20 cellular contexts compared by ENCODE assay signal in genomic region chr19:51293571-51294210, GRCh38. TPM values are rescaled to one million over a fixed set of nuclear protein-coding genes. Genes with fewer than 3 reads are reported as not detected.
DNase-seq lines count a peak whose midpoint lies in the region; ATAC-seq and TF ChIP-seq lines count a peak whose summit lies in the region.
"Had no signal": no experiment of that assay in that cellular context is flagged by ENCODE, and none has a peak within 500 bp of the region (broad histone marks: within the 10 kb centered on the region; RNA-seq: fewer than 3 reads in every experiment).

No MANE protein-coding gene starts in this region.

- H3K4me1 Mint-ChIP-seq in WTC11, result peaks cover 54% of the 10 kb centered on the region
- H3K4me1 Mint-ChIP-seq: B cell had no signal

- ATAC-seq in WTC11, result peak; percentile 13
- ATAC-seq in HG03521 (IDR thresholded peaks at IDR 0.05; ENCODE audit: unreplicated experiment), result no peak

- DNase-seq in ELF-1 (ENCODE audit: low read depth, low spot score) (peak; percentile 29), WTC11 (ENCODE audit: low spot score) (no peak), mesenteric fat pad (ENCODE audit: low spot score) (peak; percentile 82), LoVo (ENCODE audit: low spot score) (no peak), esophagus muscularis mucosa (ENCODE audit: extremely low spot score) (no peak), NCI-H526 treated with DMSO at 0.1 percent for 48 hours (lab: John Stamatoyannopoulos, UW) (no peak)
- DNase-seq: CD4-positive, alpha-beta T cell; DMS153; EL; HCEC 1CT; KG1; NCI-H187 treated with DMSO at 0.1 percent for 48 hours; NCI-H345; NCI-H524 treated with DMSO at 0.1 percent for 48 hours; PC-9 had no signal

- peaks cover 10% of the 10 kb centered on the region; the same call in 1 of the 2 replicates for H3K9me3 Mint-ChIP-seq in WTC11
- H3K9me3 Mint-ChIP-seq: CD4-positive, alpha-beta T cell had no signal

- no peak for TF ChIP-seq POLR2A in esophagus muscularis mucosa (IDR thresholded peaks at IDR 0.05; ENCODE audit: low read depth)

- POLR2A ChIA-PET in WTC11 (lab: Charles Lee), result interaction anchor here (0.7 kb wide), 1 partner anchor 74 kb away, joined by 3 read pairs; no protein-coding TSS in a partner anchor

- peaks cover 0 to 69% (median 5%) of the 10 kb centered on the region in 4 donors for H3K27me3 ChIP-seq in esophagus muscularis mucosa

- H3K27ac Mint-ChIP-seq in WTC11, result no peak overlapping the region; the same call in 1 of the 2 replicates
- H3K27ac Mint-ChIP-seq: B cell; CD4-positive, alpha-beta T cell had no signal

- H3K4me3 ChIP-seq in iPS-11a (ENCODE audit: low read depth, low read length) (peak overlapping the region; percentile 25), esophagus muscularis mucosa (no peak overlapping the region)
- H3K4me3 ChIP-seq: PC-9 had no signal

- 64% methylated on average over 7 of the region's 14 CpGs for WGBS in esophagus muscularis mucosa

- H3K4me1 ChIP-seq in esophagus muscularis mucosa, result no peaks in the 10 kb centered on the region

- TF ChIP-seq CTCF in WTC11 (IDR thresholded peaks at IDR 0.05) (no peak), esophagus muscularis mucosa (IDR thresholded peaks at IDR 0.05) (no peak)

- CTCF ChIA-PET in WTC11 (lab: Charles Lee), result interaction anchor here (0.9 to 3.9 kb wide), 7 partner anchors 12 to 367 kb away, joined by 3 to 16 read pairs (median 4); no protein-coding TSS in a partner anchor

- peaks cover 0 to 12% (median 5%) of the 10 kb centered on the region in 4 donors for H3K9me3 ChIP-seq in esophagus muscularis mucosa

- no peaks in the 10 kb centered on the region for H3K36me3 Mint-ChIP-seq in WTC11

- H3K27me3 Mint-ChIP-seq in WTC11 (ENCODE audit: low read depth), result peaks cover 5% of the 10 kb centered on the region; the same call in 1 of the 2 replicates

- H3K27ac ChIP-seq in esophagus muscularis mucosa (replicated peaks in 1 of 4), result no peak overlapping the region
- H3K27ac ChIP-seq: PC-9, RWPE1 had no signal

- intact Hi-C loops in esophagus muscularis mucosa (cut with DNase I), result no loop called here

- peak overlapping the region; percentile 24; the same call in 1 of the 2 replicates for H3K4me3 Mint-ChIP-seq in WTC11
- H3K4me3 Mint-ChIP-seq: B cell; CD4-positive, alpha-beta T cell had no signal

- no peak for TF ChIP-seq EP300 in esophagus muscularis mucosa (IDR thresholded peaks at IDR 0.05)

- H3K36me3 ChIP-seq in esophagus muscularis mucosa, result no peaks in the 10 kb centered on the region

TF ChIP-seq in WTC11, 78 proteins besides CTCF, POLR2A, EP300 and RAD21:
- no peak for TF ChIP-seq RORB (CRISPR knock-in tag; IDR thresholded peaks at IDR 0.05)
- TF ChIP-seq ZNF425 (CRISPR knock-in tag; conservative IDR thresholded peaks at IDR 0.05), result no peak
- no peak for TF ChIP-seq TEAD1 (CRISPR knock-in tag; IDR thresholded peaks at IDR 0.05)
- no peak for TF ChIP-seq NR2C2 (CRISPR knock-in tag; IDR thresholded peaks at IDR 0.05)
TF ChIP-seq in WTC11: peak in this region for 0.

RNA-seq across cellular contexts. Expression of gene IGLON5, which starts 17.8 kb away (rescaled TPM):
- total RNA-seq in WTC11 (2021) (41.2 to 64.1 TPM (median 60.2 TPM) in 3 replicates), mesenteric fat pad (3.7 TPM), esophagus muscularis mucosa (under 1 TPM in 1 of 4 donors, not detected in 3; 0.17 TPM)
- total RNA-seq: A172; B cell; CD4-positive, alpha-beta T cell; PC-9 had no signal

RNA-seq across cellular contexts. Expression of gene SIGLECL1, which starts 42.8 kb away (rescaled TPM):
- total RNA-seq in WTC11 (2021), result not detected in 3 replicates
- not detected for total RNA-seq in mesenteric fat pad
- total RNA-seq in esophagus muscularis mucosa, result not detected
- total RNA-seq: A172; B cell; CD4-positive, alpha-beta T cell; PC-9 had no signal

RNA-seq across cellular contexts. Expression of gene VSIG10L, which starts 48.2 kb away (rescaled TPM):
- 11.6 to 14.1 TPM (median 14.1 TPM) in 3 replicates for total RNA-seq in WTC11 (2021)
- 2.4 TPM for total RNA-seq in mesenteric fat pad
- total RNA-seq in esophagus muscularis mucosa, result 1 to 10 TPM; 1.3 to 3.4 (median 2.2) TPM

Comparison
In these comparisons a context has a peak if more than half of its experiments do, and no peak if none do; other contexts are left out.
1. DNase-seq: peak in ELF-1 (single experiment) and mesenteric fat pad (single experiment); none in WTC11 (single experiment), LoVo (single experiment), esophagus muscularis mucosa (single experiment) and NCI-H526 treated with DMSO at 0.1 percent for 48 hours (single experiment).